Comparison of ENCODE assay signal across 8 cellular contexts in the genomic region with DNA sequence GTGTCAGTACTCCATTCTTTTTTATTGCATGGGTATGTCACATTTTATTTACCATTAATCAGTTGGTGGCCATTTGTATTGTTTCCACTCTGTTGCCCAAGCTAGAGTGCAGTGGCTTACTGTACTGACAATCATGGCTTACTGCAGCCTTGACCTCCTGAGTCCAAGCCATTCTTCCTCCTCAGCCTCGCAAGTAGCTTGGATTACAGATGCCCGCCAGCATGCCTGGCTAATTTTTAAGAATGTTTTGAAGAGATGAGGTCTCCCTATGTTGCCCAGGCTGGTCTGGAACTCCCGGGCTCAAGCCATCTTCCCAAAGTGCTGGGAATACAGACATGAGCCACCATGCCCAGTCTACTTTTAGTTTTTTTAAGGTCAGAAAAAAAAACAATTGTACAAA. TPM values are rescaled to one million over a fixed set of nuclear protein-coding genes. Genes with fewer than 3 reads are reported as not detected.
DNase-seq lines count a peak whose midpoint lies in the region; ATAC-seq and TF ChIP-seq lines count a peak whose summit lies in the region.

No MANE protein-coding gene starts in this region.

- H3K27me3 Mint-ChIP-seq in CD8-positive, alpha-beta memory T cell = peaks cover 9 to 18% of the 10 kb centered on the region in 2 donors
- H3K27me3 Mint-ChIP-seq in chondrocyte (ENCODE audit: low read depth) (no peaks in the 10 kb centered on the region), neural crest cell (ENCODE audit: low read depth) (peaks cover 3% of the 10 kb centered on the region)

- POLR2A ChIA-PET in CD8-positive, alpha-beta memory T cell (lab: Charles Lee) = interaction anchor here (0.7 to 0.9 kb wide), 2 partner anchors 45 to 1484 kb away, joined by 4 read pairs; no protein-coding TSS in a partner anchor

- peaks cover 27% of the 10 kb centered on the region for H3K4me1 ChIP-seq in CD8-positive, alpha-beta memory T cell (ENCODE audit: insufficient read depth, low read length)

- CTCF ChIA-PET in CD8-positive, alpha-beta memory T cell (lab: Charles Lee) = interaction anchor here (1.0 to 2.6 kb wide), 2 partner anchors 10 to 46 kb away, joined by 3 to 10 read pairs; partner anchors contain the start of gene TIPRL

- no peaks in the 10 kb centered on the region for H3K27me3 ChIP-seq in CD8-positive, alpha-beta memory T cell (ENCODE audit: insufficient read depth, low read length, poor library complexity, severe bottlenecking)

- peaks cover 37 to 49% (median 40%) of the 10 kb centered on the region in 3 donors for H3K4me1 Mint-ChIP-seq in CD8-positive, alpha-beta memory T cell
- peaks cover 47% of the 10 kb centered on the region for H3K4me1 Mint-ChIP-seq in chondrocyte (ENCODE audit: low read depth)
- peaks cover 39% of the 10 kb centered on the region for H3K4me1 Mint-ChIP-seq in neural crest cell

- peaks cover 3% of the 10 kb centered on the region for H3K36me3 ChIP-seq in CD8-positive, alpha-beta memory T cell (ENCODE audit: insufficient read depth, low read length)
- H3K36me3 ChIP-seq in KOPT-K1 (ENCODE audit: insufficient read depth, low read length) = peaks cover 22% of the 10 kb centered on the region

- no peak for DNase-seq in CD8-positive, alpha-beta memory T cell
- no peak for DNase-seq in chondrocyte (ENCODE audit: low spot score)
- no peak for DNase-seq in neural crest cell (ENCODE audit: low read depth, low spot score)
- DNase-seq in sciatic nerve (ENCODE audit: low spot score) = no peak
- no peak for DNase-seq in hippocampal formation (lab: John Stamatoyannopoulos, UW)
- no peak for DNase-seq in globus pallidus (ENCODE audit: low spot score)

- peak overlapping the region in 7 of 8 donors; percentile 26 to 98 (median 84) for H3K27ac Mint-ChIP-seq in CD8-positive, alpha-beta memory T cell
- H3K27ac Mint-ChIP-seq in chondrocyte (ENCODE audit: unreplicated experiment) = no peak overlapping the region
- H3K27ac Mint-ChIP-seq in neural crest cell (ENCODE audit: unreplicated experiment) = peak overlapping the region; percentile 60

- intact Hi-C loops in sciatic nerve (cut with DNase I) = no loop called here

- peaks cover 0 to 31% (median 0%) of the 10 kb centered on the region in 3 donors for H3K36me3 Mint-ChIP-seq in CD8-positive, alpha-beta memory T cell
- H3K36me3 Mint-ChIP-seq in chondrocyte (ENCODE audit: low read depth) (no peaks in the 10 kb centered on the region), neural crest cell (ENCODE audit: low read depth) (peaks cover 2% of the 10 kb centered on the region)

- H3K4me3 Mint-ChIP-seq in CD8-positive, alpha-beta memory T cell = peak overlapping the region; percentile 92 to 99 (median 97)
- peak overlapping the region; percentile 94 for H3K4me3 Mint-ChIP-seq in chondrocyte (ENCODE audit: unreplicated experiment)
- H3K4me3 Mint-ChIP-seq in neural crest cell = peak overlapping the region; percentile 93

- no peaks in the 10 kb centered on the region for H3K9me3 ChIP-seq in CD8-positive, alpha-beta memory T cell (ENCODE audit: low read length)
- H3K9me3 ChIP-seq in KOPT-K1 (ENCODE audit: insufficient read depth, low read length, poor library complexity, severe bottlenecking) = no peaks in the 10 kb centered on the region

- ATAC-seq in sciatic nerve = no peak
- ATAC-seq in HG03280 (IDR thresholded peaks at IDR 0.05; ENCODE audit: unreplicated experiment) = no peak

- peak overlapping the region; percentile 82 for H3K4me3 ChIP-seq in CD8-positive, alpha-beta memory T cell (ENCODE audit: low read length)

- H3K27ac ChIP-seq in CD8-positive, alpha-beta memory T cell (ENCODE audit: low read depth, low read length) = peak overlapping the region; percentile 89
- H3K27ac ChIP-seq in KOPT-K1 (ENCODE audit: low read depth, low read length, poor library complexity, severe bottlenecking) = peak overlapping the region; percentile 89

- H3K9me3 Mint-ChIP-seq in CD8-positive, alpha-beta memory T cell = no peaks in the 10 kb centered on the region
- H3K9me3 Mint-ChIP-seq in chondrocyte (ENCODE audit: low read depth) (peaks cover 10% of the 10 kb centered on the region), neural crest cell (peaks cover 4% of the 10 kb centered on the region)

- TF ChIP-seq CTCF in chondrocyte (IDR thresholded peaks at IDR 0.05) (no peak), neural crest cell (conservative IDR thresholded peaks at IDR 0.05) (no peak)

RNA-seq across cellular contexts. Expression of gene SFT2D2, which starts 0.8 kb away (rescaled TPM):
- total RNA-seq in CD8-positive, alpha-beta memory T cell = 10 to 100 TPM; 44.4 to 45.1 TPM
- polyA plus RNA-seq in CD8-positive, alpha-beta memory T cell = 46.0 TPM
- total RNA-seq in chondrocyte (70.8 to 81.9 TPM (median 72.9 TPM) in 3 replicates), neural crest cell (49.6 and 52.9 TPM in 2 replicates), sciatic nerve (74.4 TPM)

RNA-seq across cellular contexts. Expression of gene TIPRL, which starts 46.2 kb away (rescaled TPM):
- 10 to 100 TPM; 41.5 to 46.9 TPM for total RNA-seq in CD8-positive, alpha-beta memory T cell
- polyA plus RNA-seq in CD8-positive, alpha-beta memory T cell = 38.0 TPM
- total RNA-seq in chondrocyte = 37.2 to 38.7 TPM (median 37.4 TPM) in 3 replicates
- 28.3 and 33.5 TPM in 2 replicates for total RNA-seq in neural crest cell
- total RNA-seq in sciatic nerve = 24.3 TPM

RNA-seq across cellular contexts. Expression of gene TBX19, which starts 55.7 kb away (rescaled TPM):
- total RNA-seq in CD8-positive, alpha-beta memory T cell = 1 to 10 TPM in 1 of 2 experiments, under 1 TPM in 1; 0.91 to 1.4 TPM
- polyA plus RNA-seq in CD8-positive, alpha-beta memory T cell = 2.3 TPM
- total RNA-seq in chondrocyte (1.8 to 2.7 TPM (median 2.1 TPM) in 3 replicates), neural crest cell (0.68 and 0.93 TPM in 2 replicates), sciatic nerve (6.7 TPM)
